1 cellular context compared by ENCODE assay signal in the genomic region with DNA sequence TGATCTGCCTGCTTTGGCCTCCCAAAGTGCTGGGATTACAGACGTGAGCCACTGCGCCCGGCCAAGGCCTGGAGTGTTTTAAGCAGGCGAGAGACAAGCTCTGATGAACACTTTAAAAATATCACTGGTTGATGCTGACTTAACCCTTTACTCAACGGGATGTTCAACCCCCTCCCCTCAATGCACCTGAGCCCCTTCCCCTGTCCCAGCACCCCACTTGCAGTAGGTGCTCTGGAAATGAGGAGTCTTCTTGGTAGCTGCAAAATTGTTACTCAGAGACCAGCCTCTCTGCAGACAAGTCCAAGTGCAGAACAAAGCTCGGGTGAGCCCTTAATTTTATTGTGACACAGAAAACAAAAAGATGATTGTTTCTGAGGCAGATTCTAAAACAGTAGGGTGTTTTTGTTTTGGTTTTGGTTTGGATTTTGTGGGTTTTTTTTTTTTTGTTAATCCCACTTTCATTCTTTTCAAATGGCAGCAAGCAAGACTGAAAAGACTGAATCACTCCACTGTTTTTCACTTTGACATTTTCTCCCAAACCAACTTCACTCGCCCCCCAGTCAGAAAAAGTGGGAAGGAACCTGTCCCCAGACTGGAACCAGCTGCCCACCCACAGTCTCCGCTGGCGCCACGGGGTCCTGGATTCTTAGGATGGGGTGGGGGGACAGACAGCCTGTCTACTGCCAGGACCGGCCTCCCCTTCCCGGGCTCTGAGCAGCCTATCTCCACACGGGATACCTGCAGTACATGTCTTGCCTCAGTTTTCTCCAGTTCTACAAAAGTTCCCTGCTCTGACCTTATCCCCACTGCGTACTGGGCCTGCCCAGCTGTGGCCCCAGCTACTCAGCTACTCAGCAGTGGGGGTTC.
TF ChIP-seq lines count a peak whose summit lies in the region.

No MANE protein-coding gene starts in this region.

TF ChIP-seq in IMR-90, 13 proteins besides CTCF, POLR2A, EP300 and RAD21:
- TF ChIP-seq MAFK (IDR thresholded peaks at IDR 0.05; ENCODE audit: low read depth, low read length) (no peak), FOS (IDR thresholded peaks at IDR 0.05; ENCODE audit: low read depth, low read length) (no peak), SMC3 (IDR thresholded peaks at IDR 0.05; ENCODE audit: low read depth, low read length) (no peak), RCOR1 (IDR thresholded peaks at IDR 0.05; ENCODE audit: insufficient replicate concordance, low read length) (no peak), CHD1 (IDR thresholded peaks at IDR 0.05; ENCODE audit: low read depth, low read length) (no peak), USF2 (IDR thresholded peaks at IDR 0.05; ENCODE audit: low read depth, low read length) (no peak), BHLHE40 (IDR thresholded peaks at IDR 0.05; ENCODE audit: low read depth, low read length) (no peak), CEBPB (IDR thresholded peaks at IDR 0.05; ENCODE audit: low read depth, low read length) (no peak), NFE2L2 (IDR thresholded peaks at IDR 0.05; ENCODE audit: low read depth, low read length) (no peak), MAZ (IDR thresholded peaks at IDR 0.05; ENCODE audit: borderline replicate concordance, low read depth, low read length) (no peak), MXI1 (IDR thresholded peaks at IDR 0.05; ENCODE audit: borderline replicate concordance, low read depth, low read length) (no peak), RFX5 (IDR thresholded peaks at IDR 0.05; ENCODE audit: low read depth, low read length) (no peak)
- TF ChIP-seq, protein P1, sequence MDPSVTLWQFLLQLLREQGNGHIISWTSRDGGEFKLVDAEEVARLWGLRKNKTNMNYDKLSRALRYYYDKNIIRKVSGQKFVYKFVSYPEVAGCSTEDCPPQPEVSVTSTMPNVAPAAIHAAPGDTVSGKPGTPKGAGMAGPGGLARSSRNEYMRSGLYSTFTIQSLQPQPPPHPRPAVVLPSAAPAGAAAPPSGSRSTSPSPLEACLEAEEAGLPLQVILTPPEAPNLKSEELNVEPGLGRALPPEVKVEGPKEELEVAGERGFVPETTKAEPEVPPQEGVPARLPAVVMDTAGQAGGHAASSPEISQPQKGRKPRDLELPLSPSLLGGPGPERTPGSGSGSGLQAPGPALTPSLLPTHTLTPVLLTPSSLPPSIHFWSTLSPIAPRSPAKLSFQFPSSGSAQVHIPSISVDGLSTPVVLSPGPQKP (IDR thresholded peaks at IDR 0.05; ENCODE audit: borderline replicate concordance, low read depth, low read length): no peak
